28 cellular contexts compared by ENCODE assay signal in the genomic region with DNA sequence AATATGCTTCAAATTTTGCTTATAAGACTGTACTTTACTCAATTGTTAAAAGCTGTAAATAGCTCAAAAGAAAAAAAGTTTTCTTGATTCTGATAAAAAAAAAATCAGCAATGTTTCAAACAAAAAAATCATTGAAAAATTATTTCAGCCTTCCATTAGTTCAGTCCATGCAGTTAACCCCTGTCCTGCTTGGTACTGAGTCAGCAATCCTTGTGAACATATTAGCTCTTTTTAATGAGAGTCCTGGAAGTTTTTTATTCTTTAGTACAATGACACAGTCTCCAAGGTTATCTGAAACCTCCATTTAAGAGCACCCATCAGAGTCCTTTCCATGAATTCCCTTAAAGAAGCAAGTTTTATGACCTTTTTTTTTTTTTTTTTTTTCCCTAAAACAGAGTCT.
"Had no signal": no experiment of that assay in that cellular context is flagged by ENCODE, and none has a peak within 500 bp of the region (broad histone marks: within the 10 kb centered on the region; RNA-seq: fewer than 3 reads in every experiment).

No MANE protein-coding gene starts in this region.

- H3K4me2 ChIP-seq: hepatocyte had no signal

- H2AFZ ChIP-seq: hepatocyte had no signal

- H3K27ac ChIP-seq: colonic mucosa, coronary artery, dorsolateral prefrontal cortex, epithelial cell of prostate, esophagus muscularis mucosa, esophagus squamous epithelium, foreskin keratinocyte, gastrocnemius medialis, gastroesophageal sphincter, heart left ventricle, heart right ventricle, hepatocyte had no signal

- H3K36me3 ChIP-seq: colonic mucosa, esophagus muscularis mucosa, esophagus squamous epithelium had no signal

- FAIRE-seq: endometrium, endothelial cell of umbilical vein, frontal cortex had no signal

- DNase-seq: colonic mucosa; cortex of kidney; dermis blood vessel endothelial cell; dorsolateral prefrontal cortex; effector CD4-positive, alpha-beta T cell; effector CD8-positive, alpha-beta T cell; effector memory CD4-positive, alpha-beta T cell; effector memory CD8-positive, alpha-beta T cell; endodermal cell; erythroblast; esophagus squamous epithelium; foreskin fibroblast; foreskin keratinocyte; foreskin melanocyte; gastrocnemius medialis; glutamatergic neuron; head of caudate nucleus; heart left ventricle; heart right ventricle had no signal

- H3K27me3 ChIP-seq: colonic mucosa, dorsolateral prefrontal cortex, esophagus muscularis mucosa, esophagus squamous epithelium, foreskin keratinocyte, gastrocnemius medialis, gastroesophageal sphincter, heart left ventricle, heart right ventricle, hepatocyte had no signal

- H3K4me3 ChIP-seq: colonic mucosa, coronary artery, dorsolateral prefrontal cortex, esophagus muscularis mucosa, esophagus squamous epithelium, gastrocnemius medialis, gastroesophageal sphincter, heart left ventricle, heart right ventricle, hepatocyte had no signal

- H3K79me2 ChIP-seq: hepatocyte had no signal

- H3K9me3 ChIP-seq: colonic mucosa, gastrocnemius medialis had no signal

- H3K4me1 ChIP-seq: colonic mucosa, esophagus muscularis mucosa, esophagus squamous epithelium, foreskin keratinocyte, gastrocnemius medialis, gastroesophageal sphincter, heart left ventricle, heart right ventricle had no signal

- ATAC-seq: effector memory CD8-positive, alpha-beta T cell; esophagus mucosa; foreskin keratinocyte; gastrocnemius medialis; gastroesophageal sphincter; heart left ventricle; heart right ventricle had no signal
